9 cellular contexts compared by ENCODE assay signal in genomic region chr22:30302810-30303138, GRCh38. TPM values are rescaled to one million over a fixed set of nuclear protein-coding genes. Genes with fewer than 3 reads are reported as not detected.
DNase-seq lines count a peak whose midpoint lies in the region; ATAC-seq and TF ChIP-seq lines count a peak whose summit lies in the region.
"Had no signal": no experiment of that assay in that cellular context is flagged by ENCODE, and none has a peak within 500 bp of the region (broad histone marks: within the 10 kb centered on the region; RNA-seq: fewer than 3 reads in every experiment).

No MANE protein-coding gene starts in this region.

- peaks cover 0 to 13% of the 10 kb centered on the region in 2 donors for H3K36me3 ChIP-seq in lung (ENCODE audit: control insufficient read depth in 2 of 2, insufficient read depth in 2 of 2, low read length in 2 of 2)

- H3K36me3 Mint-ChIP-seq in T-helper 17 cell (ENCODE audit: low read depth), result peaks cover 4% of the 10 kb centered on the region

- H3K27ac ChIP-seq in C4-2B (peak overlapping the region; percentile 67), lung (ENCODE audit: low read depth in 1 of 2, low read length in 1 of 2) (peak overlapping the region; percentile 17 to 94)
- H3K27ac ChIP-seq: brain microvascular endothelial cell had no signal

- no peaks in the 10 kb centered on the region for H3K27me3 ChIP-seq in lung (ENCODE audit: control insufficient read depth, insufficient read depth)
- H3K27me3 ChIP-seq: brain microvascular endothelial cell had no signal

- H3K4me3 ChIP-seq in lung, result no peak overlapping the region

- peak overlapping the region; percentile 75 for H3K4me3 Mint-ChIP-seq in T-helper 17 cell

- 54% methylated on average over 5 of the region's 5 CpGs for WGBS in lung, 2 donors

- H3K27me3 Mint-ChIP-seq in T-helper 17 cell, result no peaks in the 10 kb centered on the region

- peaks cover 4 to 52% of the 10 kb centered on the region in 2 donors for H3K4me1 ChIP-seq in lung (ENCODE audit: control insufficient read depth in 2 of 2, insufficient read depth in 2 of 2, low read length in 2 of 2)

- H3K9me3 ChIP-seq in T-helper 17 cell (ENCODE audit: control insufficient read depth, low read length, poor library complexity, severe bottlenecking) (no peaks in the 10 kb centered on the region), lung (ENCODE audit: control insufficient read depth in 2 of 2, insufficient read depth in 1 of 2, low read length in 1 of 2) (no peaks in the 10 kb centered on the region)

- no peak for TF ChIP-seq CTCF in C4-2B (conservative IDR thresholded peaks at IDR 0.05)
- no peak for TF ChIP-seq CTCF in lung (IDR thresholded peaks at IDR 0.05; ENCODE audit: control extremely low read depth, extremely low read depth)

- peaks cover 69% of the 10 kb centered on the region for H3K4me1 Mint-ChIP-seq in T-helper 17 cell

- DNase-seq in T-helper 17 cell (no peak), lung (ENCODE audit: low spot score) (no peak), A172 (ENCODE audit: low spot score) (no peak)
- DNase-seq: brain microvascular endothelial cell, DMS53 had no signal

- H3K27ac Mint-ChIP-seq in T-helper 17 cell, result peak overlapping the region; percentile 86

- ATAC-seq in T-helper 17 cell, result no peak
- no peak for ATAC-seq in lung (ENCODE audit: insufficient read depth, low FRiP score)
- ATAC-seq in HG03108 (IDR thresholded peaks at IDR 0.05; ENCODE audit: unreplicated experiment), result no peak
- no peak for ATAC-seq in HG03039 (IDR thresholded peaks at IDR 0.05; ENCODE audit: unreplicated experiment)

RNA-seq across cellular contexts. Expression of gene CASTOR1, which starts 13.5 kb away (rescaled TPM):
- total RNA-seq in T-helper 17 cell, result 10 to 100 TPM; 10.6 to 12.4 TPM
- 10 to 100 TPM; 12.6 to 26.5 TPM for total RNA-seq in lung
- polyA plus RNA-seq in lung, result 10 to 100 TPM; 14.1 to 16.5 TPM
- 12.8 and 20.8 TPM in 2 replicates for total RNA-seq in A172 (2014; rRNA removed; shearing (Covaris generic))

RNA-seq across cellular contexts. Expression of gene TBC1D10A, which starts 24.0 kb away (rescaled TPM):
- total RNA-seq in T-helper 17 cell, result 10 to 100 TPM; 46.9 to 63.1 TPM
- total RNA-seq in lung, result 10 to 100 TPM; 25.9 to 36.4 TPM
- 10 to 100 TPM; 15.0 to 27.3 TPM for polyA plus RNA-seq in lung
- 12.1 and 17.0 TPM in 2 replicates for total RNA-seq in A172 (2014; rRNA removed; shearing (Covaris generic))

RNA-seq across cellular contexts. Expression of gene OSM, which starts 36.1 kb away (rescaled TPM):
- total RNA-seq in T-helper 17 cell, result 10 to 100 TPM; 29.1 to 35.2 TPM
- total RNA-seq in lung, result 1 to 10 TPM; 1.8 to 3.3 TPM
- polyA plus RNA-seq in lung, result 10 to 100 TPM in 1 of 2 donors, under 1 TPM in 1; 0.57 to 33.2 TPM
- not detected in 2 replicates for total RNA-seq in A172 (2014; rRNA removed; shearing (Covaris generic))
- total RNA-seq: IMR-90 had no signal
- polyA plus RNA-seq: IMR-90 had no signal

RNA-seq across cellular contexts. Expression of gene SF3A1, which starts 53.9 kb away (rescaled TPM):
- total RNA-seq in T-helper 17 cell, result 100 to 1,000 TPM; 317 to 372 TPM
- total RNA-seq in lung, result 100 to 1,000 TPM in 1 of 2 donors, 10 to 100 TPM in 1; 52.8 to 157 TPM
- polyA plus RNA-seq in lung, result 10 to 100 TPM; 15.8 to 37.4 TPM
- total RNA-seq in A172 (2014; rRNA removed; shearing (Covaris generic)), result 25.1 and 39.8 TPM in 2 replicates

RNA-seq across cellular contexts. Expression of gene CCDC157, which starts 54.0 kb away (rescaled TPM):
- 1 to 10 TPM; 6.7 to 9.4 TPM for total RNA-seq in T-helper 17 cell
- total RNA-seq in lung, result 10 to 100 TPM; 10.9 to 11.9 TPM
- polyA plus RNA-seq in lung, result 1 to 10 TPM; 4.1 to 6.0 TPM
- total RNA-seq in A172 (2014; rRNA removed; shearing (Covaris generic)), result 1.1 and 1.2 TPM in 2 replicates

Comparison
In these comparisons a context has a peak if more than half of its experiments do, and no peak if none do; other contexts are left out.
1. RNA of gene OSM, which starts 36.1 kb away (total RNA-seq): 29.1 to 35.2 TPM in T-helper 17 cell; 1.8 to 3.3 TPM in lung and not detected in A172; every median in the first group is over 4 times any median in the second.